16 cellular contexts compared by ENCODE assay signal in the genomic region with DNA sequence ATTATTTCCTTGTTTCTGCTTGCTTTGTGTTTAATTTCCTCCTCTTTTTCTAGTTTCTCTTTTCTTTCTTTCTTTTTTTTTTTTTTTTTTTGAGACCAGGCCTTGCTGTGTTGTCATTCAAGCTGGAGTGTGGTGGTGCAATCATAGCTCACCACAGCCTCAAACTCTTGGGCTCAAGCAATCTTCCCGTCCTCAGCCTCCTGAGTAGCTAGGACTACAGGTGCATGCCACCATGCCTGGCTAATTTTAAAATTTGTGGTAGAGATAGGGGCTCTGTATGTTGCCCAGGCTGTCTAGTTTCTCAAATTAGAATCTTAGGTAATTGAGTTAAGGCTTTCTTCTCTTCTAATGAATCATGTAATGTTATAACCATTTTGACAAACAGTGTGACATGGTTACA. TPM values are rescaled to one million over a fixed set of nuclear protein-coding genes. Genes with fewer than 3 reads are reported as not detected.
A peak's percentile ranks its signal among the peaks of the same experiment; 100 is the strongest.
DNase-seq lines count a peak whose midpoint lies in the region; ATAC-seq and TF ChIP-seq lines count a peak whose summit lies in the region.
"Had no signal": no experiment of that assay in that cellular context is flagged by ENCODE, and none has a peak within 500 bp of the region (broad histone marks: within the 10 kb centered on the region; RNA-seq: fewer than 3 reads in every experiment).

No MANE protein-coding gene starts in this region.

- H3K4me1 ChIP-seq in transverse colon, result peaks cover 0 to 19% (median under 1%) of the 10 kb centered on the region in 4 donors

- ATAC-seq in activated T-cell treated with anti-CD3 and anti-CD28 coated beads, Interleukin-2, amount 50 U/mL, for 72 hours (replicated peaks in 1 of 2), result no peak
- ATAC-seq: CD8-positive, alpha-beta T cell; Right ventricle myocardium inferior had no signal

- H3K27me3 Mint-ChIP-seq in activated T-cell treated with anti-CD3 and anti-CD28 coated beads, Interleukin-2, amount 50 U/mL, for 72 hours (ENCODE audit: low read depth), result no peaks in the 10 kb centered on the region
- H3K27me3 Mint-ChIP-seq: activated naive CD8-positive, alpha-beta T cell treated with anti-CD3 and anti-CD28 coated beads for 36 hours had no signal

- WGBS in transverse colon (ENCODE audit: low coverage in 1 of 2), 2 donors, result 80% methylated on average over 1 of the region's 1 CpG; no CpG with 5 or more reads in 1 of the 2 donors

- H3K4me1 Mint-ChIP-seq in activated T-cell treated with anti-CD3 and anti-CD28 coated beads, Interleukin-2, amount 50 U/mL, for 72 hours (ENCODE audit: low read depth), result peaks cover 34% of the 10 kb centered on the region

- H3K27ac Mint-ChIP-seq in activated T-cell treated with anti-CD3 and anti-CD28 coated beads, Interleukin-2, amount 50 U/mL, for 72 hours, result peak overlapping the region; percentile 84
- H3K27ac Mint-ChIP-seq: activated naive CD8-positive, alpha-beta T cell treated with anti-CD3 and anti-CD28 coated beads for 36 hours; CD8-positive, alpha-beta T cell had no signal

- no peaks in the 10 kb centered on the region for H3K36me3 ChIP-seq in transverse colon

- peaks cover 0 to 4% of the 10 kb centered on the region in 2 donors for H3K36me3 Mint-ChIP-seq in activated T-cell treated with anti-CD3 and anti-CD28 coated beads, Interleukin-2, amount 50 U/mL, for 72 hours (ENCODE audit: insufficient read depth in 2 of 2)

- no peak overlapping the region for H3K4me3 ChIP-seq in transverse colon

- no peak for TF ChIP-seq EP300 in transverse colon (IDR thresholded peaks at IDR 0.05; ENCODE audit: low read depth)

- peaks cover 0 to 2% of the 10 kb centered on the region in 2 donors for H3K9me3 Mint-ChIP-seq in activated T-cell treated with anti-CD3 and anti-CD28 coated beads, Interleukin-2, amount 50 U/mL, for 72 hours
- H3K9me3 Mint-ChIP-seq: activated naive CD8-positive, alpha-beta T cell treated with anti-CD3 and anti-CD28 coated beads for 36 hours; CD8-positive, alpha-beta T cell had no signal

- intact Hi-C loops in transverse colon (cut with DNase I; ENCODE audit: low total_unique reads), result no loop called here
- intact Hi-C loops in posterior cingulate gyrus (cut with DNase I), result no loop called here

- in situ Hi-C loops in transverse colon (cut with MboI; ENCODE audit: low pct_ligation_motif_present in 1 of 4, low pct_unique_long_range_greater_than_20kb in 1 of 4, low sequenced_read_pairs in 3 of 4), result no loop called here

- TF ChIP-seq CTCF in transverse colon (IDR thresholded peaks at IDR 0.05), result no peak

- H3K9me3 ChIP-seq in transverse colon, result no peaks in the 10 kb centered on the region

- H3K27ac ChIP-seq in transverse colon, result no peak overlapping the region
- H3K27ac ChIP-seq: parathyroid adenoma had no signal

- DNase-seq in activated T-cell treated with anti-CD3 and anti-CD28 coated beads, Interleukin-2, amount 50 U/mL, for 72 hours, result no peak
- DNase-seq in activated T-cell treated with anti-CD3 and anti-CD28 coated beads, Interleukin-2, amount 50 U/mL, for 48 hours, result no peak
- DNase-seq in SK-N-DZ (ENCODE audit: low spot score), result peak; percentile 6
- DNase-seq in fibroblast of peridontal ligament (ENCODE audit: extremely low read depth), result peak; percentile 36
- DNase-seq in renal cortical epithelial cell (ENCODE audit: low read depth), result peak; percentile 39
- no peak for DNase-seq in transverse colon
- DNase-seq in RPMI8226, result no peak
- no peak for DNase-seq in posterior cingulate gyrus
- DNase-seq: activated CD4-positive, alpha-beta T cell treated with anti-CD3 and anti-CD28 coated beads for 48 hours; activated naive CD8-positive, alpha-beta T cell treated with anti-CD3 and anti-CD28 coated beads for 36 hours; CD8-positive, alpha-beta T cell; NCI-H1105 treated with DMSO at 0.1 percent for 48 hours; NCI-H774; stimulated activated naive CD4-positive, alpha-beta T cell treated with Interleukin-2 at 50 U/mL for 16 hours had no signal

- no peaks in the 10 kb centered on the region for H3K27me3 ChIP-seq in transverse colon

- TF ChIP-seq POLR2A in transverse colon (IDR thresholded peaks at IDR 0.05), result no peak

- no peak overlapping the region for H3K4me3 Mint-ChIP-seq in activated T-cell treated with anti-CD3 and anti-CD28 coated beads, Interleukin-2, amount 50 U/mL, for 72 hours
- H3K4me3 Mint-ChIP-seq: activated naive CD8-positive, alpha-beta T cell treated with anti-CD3 and anti-CD28 coated beads for 36 hours; CD8-positive, alpha-beta T cell had no signal

RNA-seq across cellular contexts. Expression of a gene that starts 22.4 kb away (rescaled TPM):
- 10 to 100 TPM; 36.5 to 42.9 TPM for total RNA-seq in activated T-cell treated with anti-CD3 and anti-CD28 coated beads, Interleukin-2, amount 50 U/mL, for 72 hours
- 20.1 and 26.6 TPM in 2 replicates for polyA plus RNA-seq in SK-N-DZ (2014; cell fraction: cytosol; rRNA removed)
- polyA plus RNA-seq in SK-N-DZ (2014; cell fraction: nucleus; rRNA removed), result 15.9 and 21.9 TPM in 2 replicates
- total RNA-seq in renal cortical epithelial cell (61.5 and 130 TPM in 2 replicates), transverse colon (100 to 1,000 TPM; 111 to 162 (median 119) TPM)

Comparison
In these comparisons a context has a peak if more than half of its experiments do, and no peak if none do; other contexts are left out.
1. DNase-seq: peak in SK-N-DZ (single experiment), fibroblast of peridontal ligament (single experiment) and renal cortical epithelial cell (single experiment); none in activated T-cell treated with anti-CD3 and anti-CD28 coated beads, Interleukin-2, amount 50 U/mL, for 72 hours (0 of 2), activated T-cell treated with anti-CD3 and anti-CD28 coated beads, Interleukin-2, amount 50 U/mL, for 48 hours (0 of 2), transverse colon (single experiment), RPMI8226 (single experiment) and posterior cingulate gyrus (0 of 10).